In the genomic region with DNA sequence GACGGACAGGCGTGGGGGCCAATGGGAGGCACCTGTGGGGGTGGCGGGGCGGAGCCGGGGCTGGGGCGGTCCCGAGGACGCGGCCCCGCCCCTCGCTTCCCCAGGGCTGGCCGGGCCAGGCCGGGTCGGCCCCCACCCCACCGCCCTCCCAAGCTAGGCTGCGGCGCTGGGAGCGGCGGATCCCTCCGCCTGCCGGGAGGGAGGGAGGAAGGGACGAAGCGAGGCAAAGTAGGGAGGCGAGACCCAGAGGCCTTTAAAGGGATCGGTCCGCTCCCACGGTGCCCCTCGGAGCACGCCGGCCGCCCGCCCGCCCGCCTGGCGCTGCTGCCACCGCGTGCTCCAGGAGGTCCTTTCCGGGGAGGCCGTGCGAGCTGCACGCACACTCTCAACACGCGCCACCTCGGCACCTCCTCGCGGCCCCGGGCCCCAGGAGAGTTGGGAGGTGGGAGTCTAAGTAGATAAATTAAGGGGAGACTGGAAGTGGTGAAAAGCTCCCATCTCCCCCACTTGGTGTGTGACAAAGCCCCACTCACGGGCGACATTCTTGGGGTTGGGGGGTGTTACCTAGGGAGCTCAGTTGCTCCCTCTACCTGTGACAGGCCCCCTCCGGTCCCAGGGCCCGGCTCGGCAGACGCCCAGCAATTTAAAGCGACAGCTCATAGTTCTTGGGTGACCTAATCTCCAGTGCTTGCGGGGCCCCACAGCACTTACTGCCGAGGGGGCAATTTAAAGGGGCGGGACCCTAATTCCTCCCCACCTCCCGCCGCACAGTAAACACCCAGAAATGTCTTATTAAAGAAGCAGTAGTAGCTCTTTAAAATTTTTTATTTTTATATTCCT, we compare ENCODE assay signal across 1 cellular context.
TF ChIP-seq lines count a peak whose summit lies in the region.

No MANE protein-coding gene starts in this region.

TF ChIP-seq in WTC11, 78 proteins besides CTCF, POLR2A, EP300 and RAD21 (continued from another document and continues in another):
- TF ChIP-seq, protein P1, sequence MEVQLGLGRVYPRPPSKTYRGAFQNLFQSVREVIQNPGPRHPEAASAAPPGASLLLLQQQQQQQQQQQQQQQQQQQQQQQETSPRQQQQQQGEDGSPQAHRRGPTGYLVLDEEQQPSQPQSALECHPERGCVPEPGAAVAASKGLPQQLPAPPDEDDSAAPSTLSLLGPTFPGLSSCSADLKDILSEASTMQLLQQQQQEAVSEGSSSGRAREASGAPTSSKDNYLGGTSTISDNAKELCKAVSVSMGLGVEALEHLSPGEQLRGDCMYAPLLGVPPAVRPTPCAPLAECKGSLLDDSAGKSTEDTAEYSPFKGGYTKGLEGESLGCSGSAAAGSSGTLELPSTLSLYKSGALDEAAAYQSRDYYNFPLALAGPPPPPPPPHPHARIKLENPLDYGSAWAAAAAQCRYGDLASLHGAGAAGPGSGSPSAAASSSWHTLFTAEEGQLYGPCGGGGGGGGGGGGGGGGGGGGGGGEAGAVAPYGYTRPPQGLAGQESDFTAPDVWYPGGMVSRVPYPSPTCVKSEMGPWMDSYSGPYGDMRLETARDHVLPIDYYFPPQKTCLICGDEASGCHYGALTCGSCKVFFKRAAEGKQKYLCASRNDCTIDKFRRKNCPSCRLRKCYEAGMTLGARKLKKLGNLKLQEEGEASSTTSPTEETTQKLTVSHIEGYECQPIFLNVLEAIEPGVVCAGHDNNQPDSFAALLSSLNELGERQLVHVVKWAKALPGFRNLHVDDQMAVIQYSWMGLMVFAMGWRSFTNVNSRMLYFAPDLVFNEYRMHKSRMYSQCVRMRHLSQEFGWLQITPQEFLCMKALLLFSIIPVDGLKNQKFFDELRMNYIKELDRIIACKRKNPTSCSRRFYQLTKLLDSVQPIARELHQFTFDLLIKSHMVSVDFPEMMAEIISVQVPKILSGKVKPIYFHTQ (CRISPR knock-in tag; IDR thresholded peaks at IDR 0.05): no peak
- TF ChIP-seq SOX15 (CRISPR knock-in tag; IDR thresholded peaks at IDR 0.05): no peak
- TF ChIP-seq CREM (CRISPR knock-in tag; IDR thresholded peaks at IDR 0.05): no peak; the same call in 1 of the 2 replicates
- TF ChIP-seq, protein P2, sequence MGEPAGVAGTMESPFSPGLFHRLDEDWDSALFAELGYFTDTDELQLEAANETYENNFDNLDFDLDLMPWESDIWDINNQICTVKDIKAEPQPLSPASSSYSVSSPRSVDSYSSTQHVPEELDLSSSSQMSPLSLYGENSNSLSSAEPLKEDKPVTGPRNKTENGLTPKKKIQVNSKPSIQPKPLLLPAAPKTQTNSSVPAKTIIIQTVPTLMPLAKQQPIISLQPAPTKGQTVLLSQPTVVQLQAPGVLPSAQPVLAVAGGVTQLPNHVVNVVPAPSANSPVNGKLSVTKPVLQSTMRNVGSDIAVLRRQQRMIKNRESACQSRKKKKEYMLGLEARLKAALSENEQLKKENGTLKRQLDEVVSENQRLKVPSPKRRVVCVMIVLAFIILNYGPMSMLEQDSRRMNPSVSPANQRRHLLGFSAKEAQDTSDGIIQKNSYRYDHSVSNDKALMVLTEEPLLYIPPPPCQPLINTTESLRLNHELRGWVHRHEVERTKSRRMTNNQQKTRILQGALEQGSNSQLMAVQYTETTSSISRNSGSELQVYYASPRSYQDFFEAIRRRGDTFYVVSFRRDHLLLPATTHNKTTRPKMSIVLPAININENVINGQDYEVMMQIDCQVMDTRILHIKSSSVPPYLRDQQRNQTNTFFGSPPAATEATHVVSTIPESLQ (CRISPR knock-in tag; IDR thresholded peaks at IDR 0.05): no peak
- TF ChIP-seq ZNF263 (CRISPR knock-in tag; IDR thresholded peaks at IDR 0.05; ENCODE audit: low read depth): 0 out of 2 replicates have a peak, but pooled peaks have one; percentile 18
- peak; percentile 69; the same call in 1 of the 2 replicates for TF ChIP-seq FOXP1 (CRISPR knock-in tag; IDR thresholded peaks at IDR 0.05; ENCODE audit: borderline replicate concordance)
- TF ChIP-seq, protein P3, sequence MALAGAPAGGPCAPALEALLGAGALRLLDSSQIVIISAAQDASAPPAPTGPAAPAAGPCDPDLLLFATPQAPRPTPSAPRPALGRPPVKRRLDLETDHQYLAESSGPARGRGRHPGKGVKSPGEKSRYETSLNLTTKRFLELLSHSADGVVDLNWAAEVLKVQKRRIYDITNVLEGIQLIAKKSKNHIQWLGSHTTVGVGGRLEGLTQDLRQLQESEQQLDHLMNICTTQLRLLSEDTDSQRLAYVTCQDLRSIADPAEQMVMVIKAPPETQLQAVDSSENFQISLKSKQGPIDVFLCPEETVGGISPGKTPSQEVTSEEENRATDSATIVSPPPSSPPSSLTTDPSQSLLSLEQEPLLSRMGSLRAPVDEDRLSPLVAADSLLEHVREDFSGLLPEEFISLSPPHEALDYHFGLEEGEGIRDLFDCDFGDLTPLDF (CRISPR knock-in tag; IDR thresholded peaks at IDR 0.05): 0 out of 2 replicates have a peak, but pooled peaks have one; percentile 42
- TF ChIP-seq, protein P4, sequence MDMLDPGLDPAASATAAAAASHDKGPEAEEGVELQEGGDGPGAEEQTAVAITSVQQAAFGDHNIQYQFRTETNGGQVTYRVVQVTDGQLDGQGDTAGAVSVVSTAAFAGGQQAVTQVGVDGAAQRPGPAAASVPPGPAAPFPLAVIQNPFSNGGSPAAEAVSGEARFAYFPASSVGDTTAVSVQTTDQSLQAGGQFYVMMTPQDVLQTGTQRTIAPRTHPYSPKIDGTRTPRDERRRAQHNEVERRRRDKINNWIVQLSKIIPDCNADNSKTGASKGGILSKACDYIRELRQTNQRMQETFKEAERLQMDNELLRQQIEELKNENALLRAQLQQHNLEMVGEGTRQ (CRISPR knock-in tag; IDR thresholded peaks at IDR 0.05): peak; percentile 71
- no peak for TF ChIP-seq SMAD4 (CRISPR knock-in tag; IDR thresholded peaks at IDR 0.05)
- TF ChIP-seq RORB (CRISPR knock-in tag; IDR thresholded peaks at IDR 0.05): no peak
- TF ChIP-seq, protein P5, sequence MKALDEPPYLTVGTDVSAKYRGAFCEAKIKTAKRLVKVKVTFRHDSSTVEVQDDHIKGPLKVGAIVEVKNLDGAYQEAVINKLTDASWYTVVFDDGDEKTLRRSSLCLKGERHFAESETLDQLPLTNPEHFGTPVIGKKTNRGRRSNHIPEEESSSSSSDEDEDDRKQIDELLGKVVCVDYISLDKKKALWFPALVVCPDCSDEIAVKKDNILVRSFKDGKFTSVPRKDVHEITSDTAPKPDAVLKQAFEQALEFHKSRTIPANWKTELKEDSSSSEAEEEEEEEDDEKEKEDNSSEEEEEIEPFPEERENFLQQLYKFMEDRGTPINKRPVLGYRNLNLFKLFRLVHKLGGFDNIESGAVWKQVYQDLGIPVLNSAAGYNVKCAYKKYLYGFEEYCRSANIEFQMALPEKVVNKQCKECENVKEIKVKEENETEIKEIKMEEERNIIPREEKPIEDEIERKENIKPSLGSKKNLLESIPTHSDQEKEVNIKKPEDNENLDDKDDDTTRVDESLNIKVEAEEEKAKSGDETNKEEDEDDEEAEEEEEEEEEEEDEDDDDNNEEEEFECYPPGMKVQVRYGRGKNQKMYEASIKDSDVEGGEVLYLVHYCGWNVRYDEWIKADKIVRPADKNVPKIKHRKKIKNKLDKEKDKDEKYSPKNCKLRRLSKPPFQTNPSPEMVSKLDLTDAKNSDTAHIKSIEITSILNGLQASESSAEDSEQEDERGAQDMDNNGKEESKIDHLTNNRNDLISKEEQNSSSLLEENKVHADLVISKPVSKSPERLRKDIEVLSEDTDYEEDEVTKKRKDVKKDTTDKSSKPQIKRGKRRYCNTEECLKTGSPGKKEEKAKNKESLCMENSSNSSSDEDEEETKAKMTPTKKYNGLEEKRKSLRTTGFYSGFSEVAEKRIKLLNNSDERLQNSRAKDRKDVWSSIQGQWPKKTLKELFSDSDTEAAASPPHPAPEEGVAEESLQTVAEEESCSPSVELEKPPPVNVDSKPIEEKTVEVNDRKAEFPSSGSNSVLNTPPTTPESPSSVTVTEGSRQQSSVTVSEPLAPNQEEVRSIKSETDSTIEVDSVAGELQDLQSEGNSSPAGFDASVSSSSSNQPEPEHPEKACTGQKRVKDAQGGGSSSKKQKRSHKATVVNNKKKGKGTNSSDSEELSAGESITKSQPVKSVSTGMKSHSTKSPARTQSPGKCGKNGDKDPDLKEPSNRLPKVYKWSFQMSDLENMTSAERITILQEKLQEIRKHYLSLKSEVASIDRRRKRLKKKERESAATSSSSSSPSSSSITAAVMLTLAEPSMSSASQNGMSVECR (CRISPR knock-in tag; IDR thresholded peaks at IDR 0.05; ENCODE audit: borderline replicate concordance): peak; percentile 54; the same call in 1 of the 2 replicates
- TF ChIP-seq, protein P6, sequence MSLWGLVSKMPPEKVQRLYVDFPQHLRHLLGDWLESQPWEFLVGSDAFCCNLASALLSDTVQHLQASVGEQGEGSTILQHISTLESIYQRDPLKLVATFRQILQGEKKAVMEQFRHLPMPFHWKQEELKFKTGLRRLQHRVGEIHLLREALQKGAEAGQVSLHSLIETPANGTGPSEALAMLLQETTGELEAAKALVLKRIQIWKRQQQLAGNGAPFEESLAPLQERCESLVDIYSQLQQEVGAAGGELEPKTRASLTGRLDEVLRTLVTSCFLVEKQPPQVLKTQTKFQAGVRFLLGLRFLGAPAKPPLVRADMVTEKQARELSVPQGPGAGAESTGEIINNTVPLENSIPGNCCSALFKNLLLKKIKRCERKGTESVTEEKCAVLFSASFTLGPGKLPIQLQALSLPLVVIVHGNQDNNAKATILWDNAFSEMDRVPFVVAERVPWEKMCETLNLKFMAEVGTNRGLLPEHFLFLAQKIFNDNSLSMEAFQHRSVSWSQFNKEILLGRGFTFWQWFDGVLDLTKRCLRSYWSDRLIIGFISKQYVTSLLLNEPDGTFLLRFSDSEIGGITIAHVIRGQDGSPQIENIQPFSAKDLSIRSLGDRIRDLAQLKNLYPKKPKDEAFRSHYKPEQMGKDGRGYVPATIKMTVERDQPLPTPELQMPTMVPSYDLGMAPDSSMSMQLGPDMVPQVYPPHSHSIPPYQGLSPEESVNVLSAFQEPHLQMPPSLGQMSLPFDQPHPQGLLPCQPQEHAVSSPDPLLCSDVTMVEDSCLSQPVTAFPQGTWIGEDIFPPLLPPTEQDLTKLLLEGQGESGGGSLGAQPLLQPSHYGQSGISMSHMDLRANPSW (CRISPR knock-in tag; conservative IDR thresholded peaks at IDR 0.05; ENCODE audit: low read depth): no peak
- TF ChIP-seq SMAD3 (CRISPR knock-in tag; IDR thresholded peaks at IDR 0.05; ENCODE audit: borderline replicate concordance): peak; percentile 72; the same call in 1 of the 2 replicates
- peak; percentile 60; the same call in 1 of the 2 replicates for TF ChIP-seq TEAD1 (CRISPR knock-in tag; IDR thresholded peaks at IDR 0.05)
- TF ChIP-seq ESRRA (CRISPR knock-in tag; IDR thresholded peaks at IDR 0.05; ENCODE audit: borderline replicate concordance): no peak
- TF ChIP-seq RELA (CRISPR knock-in tag; IDR thresholded peaks at IDR 0.05; ENCODE audit: borderline replicate concordance): no peak
- TF ChIP-seq, protein P7, sequence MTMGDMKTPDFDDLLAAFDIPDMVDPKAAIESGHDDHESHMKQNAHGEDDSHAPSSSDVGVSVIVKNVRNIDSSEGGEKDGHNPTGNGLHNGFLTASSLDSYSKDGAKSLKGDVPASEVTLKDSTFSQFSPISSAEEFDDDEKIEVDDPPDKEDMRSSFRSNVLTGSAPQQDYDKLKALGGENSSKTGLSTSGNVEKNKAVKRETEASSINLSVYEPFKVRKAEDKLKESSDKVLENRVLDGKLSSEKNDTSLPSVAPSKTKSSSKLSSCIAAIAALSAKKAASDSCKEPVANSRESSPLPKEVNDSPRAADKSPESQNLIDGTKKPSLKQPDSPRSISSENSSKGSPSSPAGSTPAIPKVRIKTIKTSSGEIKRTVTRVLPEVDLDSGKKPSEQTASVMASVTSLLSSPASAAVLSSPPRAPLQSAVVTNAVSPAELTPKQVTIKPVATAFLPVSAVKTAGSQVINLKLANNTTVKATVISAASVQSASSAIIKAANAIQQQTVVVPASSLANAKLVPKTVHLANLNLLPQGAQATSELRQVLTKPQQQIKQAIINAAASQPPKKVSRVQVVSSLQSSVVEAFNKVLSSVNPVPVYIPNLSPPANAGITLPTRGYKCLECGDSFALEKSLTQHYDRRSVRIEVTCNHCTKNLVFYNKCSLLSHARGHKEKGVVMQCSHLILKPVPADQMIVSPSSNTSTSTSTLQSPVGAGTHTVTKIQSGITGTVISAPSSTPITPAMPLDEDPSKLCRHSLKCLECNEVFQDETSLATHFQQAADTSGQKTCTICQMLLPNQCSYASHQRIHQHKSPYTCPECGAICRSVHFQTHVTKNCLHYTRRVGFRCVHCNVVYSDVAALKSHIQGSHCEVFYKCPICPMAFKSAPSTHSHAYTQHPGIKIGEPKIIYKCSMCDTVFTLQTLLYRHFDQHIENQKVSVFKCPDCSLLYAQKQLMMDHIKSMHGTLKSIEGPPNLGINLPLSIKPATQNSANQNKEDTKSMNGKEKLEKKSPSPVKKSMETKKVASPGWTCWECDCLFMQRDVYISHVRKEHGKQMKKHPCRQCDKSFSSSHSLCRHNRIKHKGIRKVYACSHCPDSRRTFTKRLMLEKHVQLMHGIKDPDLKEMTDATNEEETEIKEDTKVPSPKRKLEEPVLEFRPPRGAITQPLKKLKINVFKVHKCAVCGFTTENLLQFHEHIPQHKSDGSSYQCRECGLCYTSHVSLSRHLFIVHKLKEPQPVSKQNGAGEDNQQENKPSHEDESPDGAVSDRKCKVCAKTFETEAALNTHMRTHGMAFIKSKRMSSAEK (CRISPR knock-in tag; IDR thresholded peaks at IDR 0.05; ENCODE audit: borderline replicate concordance): 0 out of 2 replicates have a peak, but pooled peaks have one; percentile 47
- TF ChIP-seq, protein P8, sequence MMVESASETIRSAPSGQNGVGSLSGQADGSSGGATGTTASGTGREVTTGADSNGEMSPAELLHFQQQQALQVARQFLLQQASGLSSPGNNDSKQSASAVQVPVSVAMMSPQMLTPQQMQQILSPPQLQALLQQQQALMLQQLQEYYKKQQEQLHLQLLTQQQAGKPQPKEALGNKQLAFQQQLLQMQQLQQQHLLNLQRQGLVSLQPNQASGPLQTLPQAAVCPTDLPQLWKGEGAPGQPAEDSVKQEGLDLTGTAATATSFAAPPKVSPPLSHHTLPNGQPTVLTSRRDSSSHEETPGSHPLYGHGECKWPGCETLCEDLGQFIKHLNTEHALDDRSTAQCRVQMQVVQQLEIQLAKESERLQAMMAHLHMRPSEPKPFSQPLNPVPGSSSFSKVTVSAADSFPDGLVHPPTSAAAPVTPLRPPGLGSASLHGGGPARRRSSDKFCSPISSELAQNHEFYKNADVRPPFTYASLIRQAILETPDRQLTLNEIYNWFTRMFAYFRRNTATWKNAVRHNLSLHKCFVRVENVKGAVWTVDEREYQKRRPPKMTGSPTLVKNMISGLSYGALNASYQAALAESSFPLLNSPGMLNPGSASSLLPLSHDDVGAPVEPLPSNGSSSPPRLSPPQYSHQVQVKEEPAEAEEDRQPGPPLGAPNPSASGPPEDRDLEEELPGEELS (CRISPR knock-in tag; IDR thresholded peaks at IDR 0.05): 0 out of 2 replicates have a peak, but pooled peaks have one; percentile 33
- TF ChIP-seq, protein P9, sequence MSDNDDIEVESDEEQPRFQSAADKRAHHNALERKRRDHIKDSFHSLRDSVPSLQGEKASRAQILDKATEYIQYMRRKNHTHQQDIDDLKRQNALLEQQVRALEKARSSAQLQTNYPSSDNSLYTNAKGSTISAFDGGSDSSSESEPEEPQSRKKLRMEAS (CRISPR knock-in tag; IDR thresholded peaks at IDR 0.05): peak; percentile 83; the same call in 1 of the 2 replicates
- TF ChIP-seq, protein P10, sequence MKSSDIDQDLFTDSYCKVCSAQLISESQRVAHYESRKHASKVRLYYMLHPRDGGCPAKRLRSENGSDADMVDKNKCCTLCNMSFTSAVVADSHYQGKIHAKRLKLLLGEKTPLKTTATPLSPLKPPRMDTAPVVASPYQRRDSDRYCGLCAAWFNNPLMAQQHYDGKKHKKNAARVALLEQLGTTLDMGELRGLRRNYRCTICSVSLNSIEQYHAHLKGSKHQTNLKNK (CRISPR knock-in tag; IDR thresholded peaks at IDR 0.05): no peak
- peak; percentile 79 for TF ChIP-seq NFYB (CRISPR knock-in tag; conservative IDR thresholded peaks at IDR 0.05; ENCODE audit: low read depth)
